In genomic region chr9:134175291-134175807, GRCh38 we compare ENCODE assay signal across 2 cellular contexts.
TF ChIP-seq lines count a peak whose summit lies in the region.

No MANE protein-coding gene starts in this region.

TF ChIP-seq in HCT116, 20 proteins besides CTCF, POLR2A, EP300 and RAD21:
- TF ChIP-seq CEBPB (IDR thresholded peaks at IDR 0.05; ENCODE audit: low read depth) = no peak
- TF ChIP-seq JUND (IDR thresholded peaks at IDR 0.05) = no peak
- TF ChIP-seq POLR2AphosphoS5 (IDR thresholded peaks at IDR 0.05; ENCODE audit: low read depth, low read length) = no peak
- TF ChIP-seq FOSL1 (IDR thresholded peaks at IDR 0.05; ENCODE audit: low read depth) = no peak
- TF ChIP-seq ELF1 (IDR thresholded peaks at IDR 0.05; ENCODE audit: borderline replicate concordance, low read depth) = no peak
- no peak for TF ChIP-seq SRF (IDR thresholded peaks at IDR 0.05; ENCODE audit: low read depth)
- no peak for TF ChIP-seq SP1 (IDR thresholded peaks at IDR 0.05; ENCODE audit: low read depth)
- TF ChIP-seq REST (IDR thresholded peaks at IDR 0.05; ENCODE audit: low read depth) = no peak
- TF ChIP-seq TCF7L2 (IDR thresholded peaks at IDR 0.05; ENCODE audit: borderline replicate concordance, extremely low read depth, insufficient read depth, insufficient read length) = no peak
- TF ChIP-seq YY1 (IDR thresholded peaks at IDR 0.05; ENCODE audit: extremely low read depth, insufficient replicate concordance, low read depth, low read length) = no peak
- no peak for TF ChIP-seq ZBTB33 (IDR thresholded peaks at IDR 0.05; ENCODE audit: extremely low read depth, insufficient replicate concordance, low read length)
- no peak for TF ChIP-seq EGR1 (IDR thresholded peaks at IDR 0.05; ENCODE audit: low read depth)

TF ChIP-seq in HepG2, 621 proteins besides CTCF, POLR2A, EP300 and RAD21:
- no peak for TF ChIP-seq NFKB2 (CRISPR knock-in tag; IDR thresholded peaks at IDR 0.05; ENCODE audit: borderline replicate concordance)
- TF ChIP-seq SP1 (IDR thresholded peaks at IDR 0.05) = no peak
- 0 out of 2 replicates have a peak, but pooled peaks have one; percentile 29 for TF ChIP-seq SP1 (CRISPR knock-in tag; IDR thresholded peaks at IDR 0.05)
- TF ChIP-seq MAZ (IDR thresholded peaks at IDR 0.05; ENCODE audit: borderline replicate concordance, low read depth, low read length) = 0 out of 2 replicates have a peak, but pooled peaks have one; percentile 35
- TF ChIP-seq MAZ (CRISPR knock-in tag; IDR thresholded peaks at IDR 0.05; ENCODE audit: low read depth) = no peak
- TF ChIP-seq ZNF790 (CRISPR knock-in tag; IDR thresholded peaks at IDR 0.05; ENCODE audit: borderline replicate concordance) = 0 out of 2 replicates have a peak, but pooled peaks have one; percentile 4
- no peak for TF ChIP-seq ZFP37 (CRISPR knock-in tag; IDR thresholded peaks at IDR 0.05; ENCODE audit: borderline replicate concordance)
- 0 out of 2 replicates have a peak, but pooled peaks have one; percentile 10 for TF ChIP-seq ZNF777 (CRISPR knock-in tag; IDR thresholded peaks at IDR 0.05)
- TF ChIP-seq ZNF605 (CRISPR knock-in tag; IDR thresholded peaks at IDR 0.05) = 0 out of 2 replicates have a peak, but pooled peaks have one; percentile 9
TF ChIP-seq in HepG2: peak in this region for 5.
